1 cellular context compared by ENCODE assay signal in the genomic region with DNA sequence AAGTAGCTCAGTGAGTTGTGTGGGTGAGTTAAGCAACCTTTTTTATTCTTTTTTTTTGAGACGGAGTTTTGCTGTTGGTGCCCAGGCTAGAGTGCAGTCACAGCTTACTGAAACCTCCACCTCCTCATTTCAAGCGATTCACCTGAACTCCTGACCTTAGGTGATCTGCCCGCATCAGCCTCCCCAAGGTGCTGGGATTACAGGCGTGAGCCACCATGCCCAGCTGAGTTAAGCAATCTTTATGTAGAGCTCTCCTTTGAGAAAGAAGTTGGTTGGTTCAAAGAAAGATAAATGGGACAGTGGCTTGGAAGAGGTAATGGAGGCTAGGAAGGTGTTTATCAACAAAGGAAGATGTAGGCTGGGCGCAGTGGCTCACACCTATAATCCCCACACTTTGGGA.
TF ChIP-seq lines count a peak whose summit lies in the region.

No MANE protein-coding gene starts in this region.

TF ChIP-seq in H1, 55 proteins besides CTCF, POLR2A, EP300 and RAD21:
- TF ChIP-seq SAP30 (IDR thresholded peaks at IDR 0.05; ENCODE audit: insufficient read depth, insufficient replicate concordance, low read length) (no peak), CEBPB (IDR thresholded peaks at IDR 0.05; ENCODE audit: low read depth, low read length) (0 out of 2 replicates have a peak, but pooled peaks have one; percentile 3), HDAC6 (IDR thresholded peaks at IDR 0.05; ENCODE audit: low read depth, low read length) (no peak)
- TF ChIP-seq, protein P1, sequence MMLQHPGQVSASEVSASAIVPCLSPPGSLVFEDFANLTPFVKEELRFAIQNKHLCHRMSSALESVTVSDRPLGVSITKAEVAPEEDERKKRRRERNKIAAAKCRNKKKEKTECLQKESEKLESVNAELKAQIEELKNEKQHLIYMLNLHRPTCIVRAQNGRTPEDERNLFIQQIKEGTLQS (IDR thresholded peaks at IDR 0.05; ENCODE audit: insufficient read depth, low read depth, low read length) = no peak
